ENCODE assay signal across 17 cellular contexts in genomic region chr11:43959321-43959995, GRCh38.
"Had no signal": no experiment of that assay in that cellular context is flagged by ENCODE, and none has a peak within 500 bp of the region (broad histone marks: within the 10 kb centered on the region; RNA-seq: fewer than 3 reads in every experiment).

No MANE protein-coding gene starts in this region.

- H3K27me3 ChIP-seq: heart right ventricle, right lobe of liver, tibial artery had no signal

- ATAC-seq: heart right ventricle; stimulated activated naive CD8-positive, alpha-beta T cell treated with anti-CD3 and anti-CD28 coated beads, Interleukin-15, amount 100 ng/mL, for 72 hours had no signal

- H3K36me3 ChIP-seq: heart right ventricle, left ventricle myocardium inferior, right lobe of liver, tibial artery had no signal

- DNase-seq: activated CD8-positive, alpha-beta memory T cell treated with anti-CD3 and anti-CD28 coated beads for 24 hours; activated CD8-positive, alpha-beta memory T cell treated with anti-CD3 and anti-CD28 coated beads, Interleukin-2, amount 50 U/mL, for 4 hours; activated naive CD4-positive, alpha-beta T cell treated with Interleukin-2 at 50 U/mL for 16 hours; activated naive CD8-positive, alpha-beta T cell treated with anti-CD3 and anti-CD28 coated beads, Interleukin-2, amount 10 ng/mL, durations not matched to agents 7 days and 5 days; activated T-cell treated with anti-CD3 and anti-CD28 coated beads, Interleukin-2, amount 50 U/mL, for 48 hours; amniotic stem cell; cerebellar nuclear complex; heart right ventricle; kidney glomerular epithelial cell; left ventricle myocardium inferior; nucleus accumbens; right lobe of liver; stimulated activated CD4-positive, alpha-beta T cell treated with anti-CD3 and anti-CD28 coated beads, Interleukin-1b, Interleukin-23, amount 100 ng/mL, for 48 hours; stimulated activated naive CD8-positive, alpha-beta T cell treated with anti-CD3 and anti-CD28 coated beads, Interleukin-15, amount 100 ng/mL, for 72 hours; T-helper 9 cell; tibial artery had no signal

- H3K4me3 ChIP-seq: heart right ventricle, left ventricle myocardium inferior, right lobe of liver, skin epidermis, tibial artery had no signal
